ENCODE assay signal across 27 cellular contexts in genomic region chr12:115767921-115768320, GRCh38.
"Had no signal": no experiment of that assay in that cellular context is flagged by ENCODE, and none has a peak within 500 bp of the region (broad histone marks: within the 10 kb centered on the region; RNA-seq: fewer than 3 reads in every experiment).

No MANE protein-coding gene starts in this region.

- H3K9me3 ChIP-seq: colonic mucosa, esophagus squamous epithelium, gastrocnemius medialis, gastroesophageal sphincter, heart left ventricle, heart right ventricle had no signal

- H3K27me3 ChIP-seq: colonic mucosa, foreskin keratinocyte, gastrocnemius medialis had no signal

- FAIRE-seq: colon, endometrium, endothelial cell of umbilical vein, frontal cortex had no signal

- ATAC-seq: effector memory CD8-positive, alpha-beta T cell; esophagus mucosa; foreskin keratinocyte; gastrocnemius medialis; gastroesophageal sphincter; heart left ventricle; heart right ventricle had no signal

- H3K36me3 ChIP-seq: colonic mucosa, esophagus squamous epithelium, gastrocnemius medialis, gastroesophageal sphincter, heart left ventricle, heart right ventricle had no signal

- H3K4me1 ChIP-seq: colonic mucosa, esophagus squamous epithelium, foreskin keratinocyte, gastrocnemius medialis, gastroesophageal sphincter, heart left ventricle, heart right ventricle had no signal

- H3K4me3 ChIP-seq: colonic mucosa, coronary artery, dorsolateral prefrontal cortex, esophagus squamous epithelium, gastrocnemius medialis, gastroesophageal sphincter, heart left ventricle, heart right ventricle had no signal

- DNase-seq: colonic mucosa; cortex of kidney; dermis blood vessel endothelial cell; dorsolateral prefrontal cortex; effector CD4-positive, alpha-beta T cell; effector CD8-positive, alpha-beta T cell; effector memory CD4-positive, alpha-beta T cell; effector memory CD8-positive, alpha-beta T cell; endodermal cell; erythroblast; esophagus squamous epithelium; foreskin fibroblast; foreskin keratinocyte; foreskin melanocyte; gastrocnemius medialis; glutamatergic neuron; head of caudate nucleus; heart left ventricle; heart right ventricle had no signal

- H3K27ac ChIP-seq: colonic mucosa, coronary artery, dorsolateral prefrontal cortex, epithelial cell of prostate, esophagus squamous epithelium, foreskin keratinocyte, gastrocnemius medialis, gastroesophageal sphincter, heart left ventricle, heart right ventricle had no signal
